Comparison of ENCODE assay signal across 8 cellular contexts in genomic region chr16:90019543-90020259, GRCh38. TPM values are rescaled to one million over a fixed set of nuclear protein-coding genes. Genes with fewer than 3 reads are reported as not detected.
A peak's percentile ranks its signal among the peaks of the same experiment; 100 is the strongest.
DNase-seq lines count a peak whose midpoint lies in the region; ATAC-seq and TF ChIP-seq lines count a peak whose summit lies in the region.

No MANE protein-coding gene starts in this region.

- TF ChIP-seq CTCF in GM10248 (IDR thresholded peaks at IDR 0.05; ENCODE audit: control extremely low read depth, extremely low read depth, low read depth, missing control alignments) = peak; percentile 43
- peak in 1 of 2 donors; percentile 2 for TF ChIP-seq CTCF in suprapubic skin (IDR thresholded peaks at IDR 0.05)

- H3K36me3 ChIP-seq in MG63 = peaks cover 15% of the 10 kb centered on the region
- H3K36me3 ChIP-seq in ectodermal cell (ENCODE audit: control insufficient read depth, insufficient read depth, low read length) = no peaks in the 10 kb centered on the region
- no peaks in the 10 kb centered on the region for H3K36me3 ChIP-seq in mesodermal cell (ENCODE audit: control insufficient read depth, insufficient read depth, low read length)
- H3K36me3 ChIP-seq in suprapubic skin = no peaks in the 10 kb centered on the region

- H3K27me3 ChIP-seq in MG63 (no peaks in the 10 kb centered on the region), ectodermal cell (ENCODE audit: control insufficient read depth, insufficient read depth, low read length, poor library complexity, severe bottlenecking) (peaks cover 23% of the 10 kb centered on the region), suprapubic skin (no peaks in the 10 kb centered on the region)

- TF ChIP-seq EP300 in suprapubic skin (IDR thresholded peaks at IDR 0.05) = no peak

- no peaks in the 10 kb centered on the region for H3K9me3 ChIP-seq in MG63
- H3K9me3 ChIP-seq in ectodermal cell (ENCODE audit: control insufficient read depth, low read length) = no peaks in the 10 kb centered on the region
- H3K9me3 ChIP-seq in mesodermal cell (ENCODE audit: control insufficient read depth, low read length) = no peaks in the 10 kb centered on the region
- H3K9me3 ChIP-seq in suprapubic skin = no peaks in the 10 kb centered on the region

- CTCF ChIA-PET in GM10248 (lab: Yijun Ruan, JAX) = interaction anchor here (0.8 to 1.7 kb wide), 6 partner anchors 11 to 314 kb away, joined by 3 to 8 read pairs (median 3); no protein-coding TSS in a partner anchor

- peak; percentile 85 for DNase-seq in GM10248 (ENCODE audit: extremely low spot score)
- DNase-seq in MG63 = peak; percentile 91
- DNase-seq in activated CD4-positive, CD25-positive, alpha-beta regulatory T cell treated with anti-CD3 and anti-CD28 coated beads, Interleukin-2, amount 50 U/mL, for 72 hours = peak; percentile 55
- no peak for DNase-seq in suprapubic skin (ENCODE audit: low spot score in 2 of 2)
- DNase-seq in Kasumi-1 (lab: John Stamatoyannopoulos, UW) = no peak

- no peak for TF ChIP-seq POLR2A in suprapubic skin (IDR thresholded peaks at IDR 0.05)

- no peak for ATAC-seq in GM21786 (IDR thresholded peaks at IDR 0.05; ENCODE audit: unreplicated experiment)

- H3K4me1 ChIP-seq in ectodermal cell (ENCODE audit: control insufficient read depth, insufficient read depth, low read length) = peaks cover 12% of the 10 kb centered on the region
- H3K4me1 ChIP-seq in mesodermal cell (ENCODE audit: control insufficient read depth, insufficient read depth, low read length, poor library complexity, severe bottlenecking) = peaks cover 38% of the 10 kb centered on the region
- H3K4me1 ChIP-seq in suprapubic skin = peaks cover 32% of the 10 kb centered on the region

- peak overlapping the region; percentile 63 for H3K4me3 ChIP-seq in MG63
- peak overlapping the region; percentile 58 for H3K4me3 ChIP-seq in ectodermal cell (ENCODE audit: insufficient read depth, low read depth, low read length)
- H3K4me3 ChIP-seq in mesodermal cell (ENCODE audit: extremely low read depth, insufficient read depth, low read length, poor library complexity, severe bottlenecking) = peak overlapping the region; percentile 53
- H3K4me3 ChIP-seq in suprapubic skin = peak overlapping the region; percentile 81

- POLR2A ChIA-PET in GM10248 (lab: Yijun Ruan, JAX) = no interaction called here

- no peak overlapping the region for H3K27ac ChIP-seq in ectodermal cell (ENCODE audit: insufficient read depth, low read depth, low read length, poor library complexity, severe bottlenecking)
- peak overlapping the region; percentile 72 for H3K27ac ChIP-seq in mesodermal cell (ENCODE audit: low read depth, low read length, severe bottlenecking)
- H3K27ac ChIP-seq in suprapubic skin = peak overlapping the region; percentile 34

- 1% methylated on average over 57 of the region's 57 CpGs for WGBS in ectodermal cell, 2 experiments
- WGBS in mesodermal cell (ENCODE audit: insufficient coverage in 2 of 2), 2 experiments = 2% methylated on average over 31 to 47 of the region's 57 CpGs
- under 1% methylated on average over 6 of the region's 57 CpGs for WGBS in suprapubic skin

RNA-seq across cellular contexts. Expression of gene DBNDD1, which starts 0.4 kb away (rescaled TPM):
- total RNA-seq in MG63 (2014; rRNA removed; shearing (Covaris generic); ENCODE audit: low replicate concordance) = 28.0 and 37.3 TPM in 2 replicates
- 31.8 TPM for polyA plus RNA-seq in ectodermal cell (2013, experiment 1 of 4)
- polyA plus RNA-seq in ectodermal cell (2013, experiment 2 of 4) = 47.0 TPM
- polyA plus RNA-seq in ectodermal cell (2013, experiment 3 of 4) = 30.5 TPM
- polyA plus RNA-seq in ectodermal cell (2013, experiment 4 of 4) = 36.4 TPM
- polyA plus RNA-seq in mesodermal cell (2013, experiment 1 of 2) = 8.8 TPM
- polyA plus RNA-seq in mesodermal cell (2013, experiment 2 of 2) = 9.1 TPM
- 1 to 10 TPM; 1.2 to 7.5 (median 4.5) TPM for total RNA-seq in suprapubic skin

RNA-seq across cellular contexts. Expression of gene PRDM7, which starts 57.4 kb away (rescaled TPM):
- not detected in 2 replicates for total RNA-seq in MG63 (2014; rRNA removed; shearing (Covaris generic); ENCODE audit: low replicate concordance)
- 0.17 TPM for polyA plus RNA-seq in ectodermal cell (2013, experiment 1 of 4)
- polyA plus RNA-seq in ectodermal cell (2013, experiment 2 of 4) = not detected
- not detected for polyA plus RNA-seq in ectodermal cell (2013, experiment 3 of 4)
- 0.08 TPM for polyA plus RNA-seq in ectodermal cell (2013, experiment 4 of 4)
- polyA plus RNA-seq in mesodermal cell (2013, experiment 1 of 2) = not detected
- polyA plus RNA-seq in mesodermal cell (2013, experiment 2 of 2) = not detected
- total RNA-seq in suprapubic skin = not detected

Comparison
In these comparisons a context has a peak if more than half of its experiments do, and no peak if none do; other contexts are left out.
1. DNase-seq: peak in GM10248 (single experiment), MG63 (single experiment) and activated CD4-positive, CD25-positive, alpha-beta regulatory T cell treated with anti-CD3 and anti-CD28 coated beads, Interleukin-2, amount 50 U/mL, for 72 hours (single experiment); none in suprapubic skin (0 of 2) and Kasumi-1 (0 of 2).
2. Peak in every context shown above with its lines, with median percentiles within 50 percentile points of each other: H3K4me3 ChIP-seq.